In the genomic region with DNA sequence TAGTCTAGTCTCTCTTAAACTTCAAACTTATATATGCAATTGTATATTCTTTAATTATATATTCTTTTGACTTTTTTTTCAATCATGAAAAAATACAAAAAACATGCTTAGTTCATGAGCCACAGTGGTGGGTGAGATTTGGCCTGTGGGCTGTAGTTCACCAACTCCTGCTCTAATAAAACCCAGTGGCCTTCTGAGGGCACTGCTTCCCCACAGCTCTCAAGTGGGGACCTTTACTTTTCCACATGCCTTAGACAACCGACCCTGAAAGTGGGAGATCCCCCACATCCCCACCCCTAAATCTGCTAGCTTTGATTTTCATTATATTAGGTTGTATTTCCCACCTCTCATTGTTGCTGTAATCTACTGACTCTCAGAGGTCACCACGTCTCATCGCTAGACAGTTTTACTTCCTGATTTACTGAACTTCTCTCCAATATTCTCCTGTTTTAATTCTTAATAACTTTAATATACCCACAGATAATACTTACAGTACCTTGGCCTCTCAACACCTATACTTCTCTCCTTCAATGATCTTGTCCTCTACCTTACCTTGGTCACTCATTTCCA, we compare ENCODE assay signal across 27 cellular contexts. TPM values are rescaled to one million over a fixed set of nuclear protein-coding genes. Genes with fewer than 3 reads are reported as not detected.
DNase-seq lines count a peak whose midpoint lies in the region; ATAC-seq, FAIRE-seq and TF ChIP-seq lines count a peak whose summit lies in the region.
"Had no signal": no experiment of that assay in that cellular context is flagged by ENCODE, and none has a peak within 500 bp of the region (broad histone marks: within the 10 kb centered on the region; RNA-seq: fewer than 3 reads in every experiment).

No MANE protein-coding gene starts in this region.

- no peak overlapping the region for H2AFZ ChIP-seq in astrocyte (ENCODE audit: low read depth, low read length)

- no peak overlapping the region for H3K4me2 ChIP-seq in astrocyte (ENCODE audit: low read length)

- DNase-seq in GM12891 (ENCODE audit: insufficient read length, low spot score) (no peak), astrocyte (ENCODE audit: low read depth) (no peak), colonic mucosa (no peak), Right ventricle myocardium inferior (ENCODE audit: missing footprints) (no peak)
- no peak for DNase-seq in naive thymus-derived CD4-positive, alpha-beta T cell
- DNase-seq in stimulated activated effector memory CD8-positive, alpha-beta T cell treated with anti-CD3 and anti-CD28 coated beads, Interleukin-12 subunit alpha, Interleukin-12 subunit beta, amount 100 ng/mL, for 72 hours (ENCODE audit: low spot score in 2 of 2), result no peak
- DNase-seq: activated CD4-positive, alpha-beta memory T cell treated with anti-CD3 and anti-CD28 coated beads, Interleukin-2, amount 10 ng/mL, durations not matched to agents 7 days and 5 days; activated CD8-positive, alpha-beta memory T cell treated with anti-CD3 and anti-CD28 coated beads, Interleukin-2, amount 50 U/mL, for 48 hours; CD4-positive, CD25-positive, alpha-beta regulatory T cell; esophagus squamous epithelium; foreskin melanocyte; HCEC 1CT; immature natural killer cell; NCI-H1048; NCI-H1694 treated with DMSO at 0.1 percent for 48 hours; occipital lobe; SIG-M5 had no signal

- no peaks in the 10 kb centered on the region for H3K9me3 Mint-ChIP-seq in astrocyte (ENCODE audit: unreplicated experiment)
- H3K9me3 Mint-ChIP-seq in naive thymus-derived CD4-positive, alpha-beta T cell, result no peaks in the 10 kb centered on the region
- no peaks in the 10 kb centered on the region for H3K9me3 Mint-ChIP-seq in stimulated activated effector memory CD8-positive, alpha-beta T cell treated with anti-CD3 and anti-CD28 coated beads, Interleukin-12 subunit alpha, Interleukin-12 subunit beta, amount 100 ng/mL, for 72 hours
- H3K9me3 Mint-ChIP-seq: activated CD4-positive, alpha-beta memory T cell treated with anti-CD3 and anti-CD28 coated beads, Interleukin-2, amount 10 ng/mL, durations not matched to agents 7 days and 5 days; activated naive CD4-positive, alpha-beta T cell treated with anti-CD3 and anti-CD28 coated beads, Interleukin-2, amount 50 U/mL, for 24 hours; activated T-helper 2 cell treated with anti-CD3 and anti-CD28 coated beads, Interferon-gamma antibody, Interleukin-2, Interleukin-4, amounts not matched to agents 10 μg/mL and 5 μg/mL and 100 μg/mL, durations not matched to agents 14 hours and 24 hours and 36 hours; CD4-positive, CD25-positive, alpha-beta regulatory T cell; immature natural killer cell; stimulated activated naive CD8-positive, alpha-beta T cell treated with anti-CD3 and anti-CD28 coated beads, Interleukin-15, Interleukin-2, amounts not matched to agents 100 ng/mL and 50 ng/mL, for 24 hours had no signal

- H3K79me2 ChIP-seq in astrocyte (ENCODE audit: insufficient read depth, low read length), result peaks cover 81% of the 10 kb centered on the region

- H3K4me1 Mint-ChIP-seq in astrocyte (ENCODE audit: low read depth, unreplicated experiment), result peaks cover 17% of the 10 kb centered on the region
- H3K4me1 Mint-ChIP-seq in naive thymus-derived CD4-positive, alpha-beta T cell, result peaks cover under 1 to 52% (median 34%) of the 10 kb centered on the region in 7 donors
- H3K4me1 Mint-ChIP-seq in stimulated activated effector memory CD8-positive, alpha-beta T cell treated with anti-CD3 and anti-CD28 coated beads, Interleukin-12 subunit alpha, Interleukin-12 subunit beta, amount 100 ng/mL, for 72 hours, result peaks cover 22% of the 10 kb centered on the region

- H3K36me3 Mint-ChIP-seq in astrocyte (ENCODE audit: low read depth, unreplicated experiment), result no peaks in the 10 kb centered on the region
- H3K36me3 Mint-ChIP-seq in naive thymus-derived CD4-positive, alpha-beta T cell, result peaks cover 0 to 2% (median 2%) of the 10 kb centered on the region in 5 donors
- peaks cover 8% of the 10 kb centered on the region for H3K36me3 Mint-ChIP-seq in stimulated activated effector memory CD8-positive, alpha-beta T cell treated with anti-CD3 and anti-CD28 coated beads, Interleukin-12 subunit alpha, Interleukin-12 subunit beta, amount 100 ng/mL, for 72 hours
- H3K36me3 Mint-ChIP-seq: CD4-positive, CD25-positive, alpha-beta regulatory T cell; immature natural killer cell had no signal

- H3K27me3 Mint-ChIP-seq in astrocyte (ENCODE audit: low read depth, unreplicated experiment), result no peaks in the 10 kb centered on the region
- H3K27me3 Mint-ChIP-seq in naive thymus-derived CD4-positive, alpha-beta T cell, result no peaks in the 10 kb centered on the region
- H3K27me3 Mint-ChIP-seq: activated CD4-positive, alpha-beta memory T cell treated with anti-CD3 and anti-CD28 coated beads, Interleukin-2, amount 10 ng/mL, durations not matched to agents 7 days and 5 days; activated naive CD4-positive, alpha-beta T cell treated with anti-CD3 and anti-CD28 coated beads, Interleukin-2, amount 50 U/mL, for 24 hours; CD4-positive, CD25-positive, alpha-beta regulatory T cell; stimulated activated naive CD8-positive, alpha-beta T cell treated with anti-CD3 and anti-CD28 coated beads, Interleukin-15, Interleukin-2, amounts not matched to agents 100 ng/mL and 50 ng/mL, for 24 hours had no signal

- POLR2A ChIA-PET in naive thymus-derived CD4-positive, alpha-beta T cell (lab: Charles Lee), result no interaction called here

- FAIRE-seq in GM12891 (lab: Jason Lieb, UNC) (peak; percentile 28), astrocyte (lab: Jason Lieb, UNC) (no peak)
- FAIRE-seq: colon, D721Med, GM12892, GM19239 had no signal

- no peak overlapping the region for H3K9ac ChIP-seq in astrocyte (ENCODE audit: low read length)
- H3K9ac ChIP-seq in colonic mucosa (ENCODE audit: low read depth in 2 of 2, low read length in 2 of 2), result no peak overlapping the region

- TF ChIP-seq CTCF in astrocyte (IDR thresholded peaks at IDR 0.05; ENCODE audit: insufficient read depth, low read depth, low read length), result no peak
- no peak for TF ChIP-seq CTCF in colonic mucosa (IDR thresholded peaks at IDR 0.05)

- H3K27ac Mint-ChIP-seq in astrocyte (ENCODE audit: unreplicated experiment), result no peak overlapping the region
- H3K27ac Mint-ChIP-seq in naive thymus-derived CD4-positive, alpha-beta T cell, result peak overlapping the region in 1 of 9 donors; percentile 9
- H3K27ac Mint-ChIP-seq in stimulated activated effector memory CD8-positive, alpha-beta T cell treated with anti-CD3 and anti-CD28 coated beads, Interleukin-12 subunit alpha, Interleukin-12 subunit beta, amount 100 ng/mL, for 72 hours, result no peak overlapping the region
- H3K27ac Mint-ChIP-seq: activated CD4-positive, alpha-beta memory T cell treated with anti-CD3 and anti-CD28 coated beads, Interleukin-2, amount 10 ng/mL, durations not matched to agents 7 days and 5 days; activated naive CD4-positive, alpha-beta T cell treated with anti-CD3 and anti-CD28 coated beads, Interleukin-2, amount 50 U/mL, for 24 hours; activated T-helper 2 cell treated with anti-CD3 and anti-CD28 coated beads, Interferon-gamma antibody, Interleukin-2, Interleukin-4, amounts not matched to agents 10 μg/mL and 5 μg/mL and 100 μg/mL, durations not matched to agents 14 hours and 24 hours and 36 hours; stimulated activated naive CD8-positive, alpha-beta T cell treated with anti-CD3 and anti-CD28 coated beads, Interleukin-15, Interleukin-2, amounts not matched to agents 100 ng/mL and 50 ng/mL, for 24 hours had no signal

- intact Hi-C loops in naive thymus-derived CD4-positive, alpha-beta T cell (cut with micrococcal nuclease), result loop anchor here in 1 of 2 donors (5.0 kb wide), 2 partner anchors 33 to 123 kb away; no protein-coding TSS in a partner anchor
- intact Hi-C loops in colonic mucosa (cut with DNase I), result loop anchor here (10.0 kb wide), 1 partner anchor 120 kb away; no protein-coding TSS in a partner anchor
- intact Hi-C loops in Right ventricle myocardium inferior (cut with DNase I), result loop anchor here (5.0 kb wide), 1 partner anchor 53 kb away; no protein-coding TSS in a partner anchor

- H3K36me3 ChIP-seq in astrocyte (ENCODE audit: insufficient read depth, low read length) (no peaks in the 10 kb centered on the region), colonic mucosa (no peaks in the 10 kb centered on the region)
- no peaks in the 10 kb centered on the region for H3K36me3 ChIP-seq in naive thymus-derived CD4-positive, alpha-beta T cell (ENCODE audit: control insufficient read depth in 2 of 3, insufficient read depth in 3 of 3, low read length in 3 of 3)
- H3K36me3 ChIP-seq: esophagus squamous epithelium, vagina had no signal

- CTCF ChIA-PET in naive thymus-derived CD4-positive, alpha-beta T cell (lab: Charles Lee), result interaction anchor here (0.7 kb wide), 1 partner anchor 22 kb away, joined by 4 read pairs; no protein-coding TSS in a partner anchor

- H3K4me1 ChIP-seq in astrocyte (ENCODE audit: insufficient read depth, low read length) (peaks cover 11% of the 10 kb centered on the region), colonic mucosa (no peaks in the 10 kb centered on the region)
- H3K4me1 ChIP-seq in naive thymus-derived CD4-positive, alpha-beta T cell (ENCODE audit: control insufficient read depth in 2 of 2, insufficient read depth in 2 of 2, low read length in 2 of 2), result peaks cover 17% of the 10 kb centered on the region in 2 donors

- H3K9me3 ChIP-seq in astrocyte (ENCODE audit: insufficient read depth, low read depth, low read length), result no peaks in the 10 kb centered on the region
- H3K9me3 ChIP-seq in naive thymus-derived CD4-positive, alpha-beta T cell (ENCODE audit: control insufficient read depth in 2 of 3, low read length in 3 of 3), result no peaks in the 10 kb centered on the region
- no peaks in the 10 kb centered on the region for H3K9me3 ChIP-seq in colonic mucosa
- H3K9me3 ChIP-seq: esophagus squamous epithelium, vagina had no signal

- peak overlapping the region; percentile 14 for H3K27ac ChIP-seq in astrocyte (ENCODE audit: low read depth, low read length)
- no peak overlapping the region for H3K27ac ChIP-seq in naive thymus-derived CD4-positive, alpha-beta T cell (ENCODE audit: low read depth, low read length)
- no peak overlapping the region for H3K27ac ChIP-seq in colonic mucosa
- H3K27ac ChIP-seq: vagina had no signal

- H3K4me3 ChIP-seq in astrocyte (ENCODE audit: insufficient read depth, low read depth, low read length), result no peak overlapping the region
- H3K4me3 ChIP-seq in naive thymus-derived CD4-positive, alpha-beta T cell (ENCODE audit: low read length), result no peak overlapping the region
- H3K4me3 ChIP-seq in colonic mucosa, result no peak overlapping the region
- H3K4me3 ChIP-seq: esophagus squamous epithelium, vagina had no signal

- H3K4me3 Mint-ChIP-seq in astrocyte (ENCODE audit: unreplicated experiment), result no peak overlapping the region
- H3K4me3 Mint-ChIP-seq in naive thymus-derived CD4-positive, alpha-beta T cell, result no peak overlapping the region
- no peak overlapping the region for H3K4me3 Mint-ChIP-seq in stimulated activated effector memory CD8-positive, alpha-beta T cell treated with anti-CD3 and anti-CD28 coated beads, Interleukin-12 subunit alpha, Interleukin-12 subunit beta, amount 100 ng/mL, for 72 hours
- H3K4me3 Mint-ChIP-seq: activated CD4-positive, alpha-beta memory T cell treated with anti-CD3 and anti-CD28 coated beads, Interleukin-2, amount 10 ng/mL, durations not matched to agents 7 days and 5 days; activated naive CD4-positive, alpha-beta T cell treated with anti-CD3 and anti-CD28 coated beads, Interleukin-2, amount 50 U/mL, for 24 hours; CD4-positive, CD25-positive, alpha-beta regulatory T cell; immature natural killer cell; stimulated activated naive CD8-positive, alpha-beta T cell treated with anti-CD3 and anti-CD28 coated beads, Interleukin-15, Interleukin-2, amounts not matched to agents 100 ng/mL and 50 ng/mL, for 24 hours had no signal

- TF ChIP-seq POLR2A in GM12891 (IDR thresholded peaks at IDR 0.05; ENCODE audit: low read depth, low read length), result no peak

- H4K20me1 ChIP-seq in astrocyte (ENCODE audit: insufficient read depth, low read length), result peaks cover 49% of the 10 kb centered on the region

- ATAC-seq in HG03432 (IDR thresholded peaks at IDR 0.05; ENCODE audit: unreplicated experiment) (peak; percentile 41), HG03469 (IDR thresholded peaks at IDR 0.05; ENCODE audit: unreplicated experiment) (no peak), Right ventricle myocardium inferior (no peak)
- peak; percentile 26 for ATAC-seq in naive thymus-derived CD4-positive, alpha-beta T cell
- ATAC-seq in stimulated activated effector memory CD8-positive, alpha-beta T cell treated with anti-CD3 and anti-CD28 coated beads, Interleukin-12 subunit alpha, Interleukin-12 subunit beta, amount 100 ng/mL, for 72 hours, result no peak

- no peaks in the 10 kb centered on the region for H3K27me3 ChIP-seq in astrocyte (ENCODE audit: insufficient read depth, low read length)
- no peaks in the 10 kb centered on the region for H3K27me3 ChIP-seq in naive thymus-derived CD4-positive, alpha-beta T cell (ENCODE audit: control insufficient read depth in 2 of 2, insufficient read depth in 2 of 2, low read length in 2 of 2)
- H3K27me3 ChIP-seq in colonic mucosa, result no peaks in the 10 kb centered on the region
- H3K27me3 ChIP-seq: esophagus squamous epithelium, vagina had no signal

RNA-seq across cellular contexts. Expression of gene ROCK1, which starts 57.3 kb away (rescaled TPM):
- 21.2 TPM for polyA plus RNA-seq in GM12891 (2012; ENCODE audit: low read depth, missing spikeins)
- 57.0 and 57.8 TPM in 2 replicates for total RNA-seq in astrocyte
- 10 to 100 TPM; 66.2 to 97.5 (median 75.8) TPM for total RNA-seq in naive thymus-derived CD4-positive, alpha-beta T cell
- 10 to 100 TPM; 27.6 to 39.2 TPM for polyA plus RNA-seq in naive thymus-derived CD4-positive, alpha-beta T cell
- total RNA-seq in colonic mucosa, result 10 to 100 TPM; 28.9 to 39.5 TPM
- total RNA-seq in Right ventricle myocardium inferior, result 32.8 TPM

Comparison
In these comparisons a context has a peak if more than half of its experiments do, and no peak if none do; other contexts are left out.
1. ATAC-seq: peak in HG03432 (single experiment) and naive thymus-derived CD4-positive, alpha-beta T cell (single experiment); none in HG03469 (single experiment), Right ventricle myocardium inferior (single experiment) and stimulated activated effector memory CD8-positive, alpha-beta T cell treated with anti-CD3 and anti-CD28 coated beads, Interleukin-12 subunit alpha, Interleukin-12 subunit beta, amount 100 ng/mL, for 72 hours (single experiment).